In the genomic region with DNA sequence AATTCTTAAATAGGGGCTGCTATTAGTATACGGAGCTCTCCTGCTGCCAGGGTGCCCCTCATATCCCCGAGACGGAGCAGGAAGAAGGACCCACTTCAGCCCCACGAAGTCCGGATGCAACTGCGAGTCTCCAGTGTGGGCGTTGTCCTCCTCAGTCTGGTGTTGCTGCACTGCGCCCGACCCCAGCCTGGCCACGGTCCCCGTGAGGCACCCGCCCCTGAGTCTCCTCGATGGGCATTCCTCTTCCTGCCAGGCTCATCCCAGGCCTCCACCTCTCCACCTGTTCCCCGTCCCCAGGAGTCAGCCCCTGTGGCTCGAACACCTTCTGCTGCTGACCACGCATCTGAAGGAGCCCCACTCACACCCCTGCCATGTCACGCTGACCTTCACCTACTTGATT, we compare ENCODE assay signal across 28 cellular contexts.
"Had no signal": no experiment of that assay in that cellular context is flagged by ENCODE, and none has a peak within 500 bp of the region (broad histone marks: within the 10 kb centered on the region; RNA-seq: fewer than 3 reads in every experiment).

No MANE protein-coding gene starts in this region.

- H3K9me3 ChIP-seq: gastrocnemius medialis, heart left ventricle, left lung, ovary, psoas muscle, sigmoid colon, stomach, thyroid gland had no signal

- H3K36me3 ChIP-seq: gastrocnemius medialis, heart left ventricle, left lung, neural progenitor cell, ovary, sigmoid colon, stomach, thyroid gland had no signal

- H3K4me1 Mint-ChIP-seq: naive thymus-derived CD4-positive, alpha-beta T cell; nephron; stimulated activated effector memory CD8-positive, alpha-beta T cell treated with anti-CD3 and anti-CD28 coated beads, Interleukin-12 subunit alpha, Interleukin-12 subunit beta, amount 100 ng/mL, for 72 hours had no signal

- H3K4me1 ChIP-seq: gastrocnemius medialis, heart left ventricle, left lung, neural progenitor cell, psoas muscle, sigmoid colon, stomach, thyroid gland had no signal

- H3K27me3 ChIP-seq: neural progenitor cell, ovary, thyroid gland had no signal

- FAIRE-seq: endometrium had no signal

- ATAC-seq: esophagus mucosa; gastrocnemius medialis; heart left ventricle; left lung; naive thymus-derived CD4-positive, alpha-beta T cell; psoas muscle; right cardiac atrium had no signal

- H3K36me3 Mint-ChIP-seq: neural progenitor cell; stimulated activated effector memory CD8-positive, alpha-beta T cell treated with anti-CD3 and anti-CD28 coated beads, Interleukin-12 subunit alpha, Interleukin-12 subunit beta, amount 100 ng/mL, for 72 hours; type B pancreatic cell had no signal

- H3K79me2 ChIP-seq: hepatocyte had no signal

- H3K27ac Mint-ChIP-seq: nephron; neural progenitor cell; stimulated activated effector memory CD8-positive, alpha-beta T cell treated with anti-CD3 and anti-CD28 coated beads, Interleukin-12 subunit alpha, Interleukin-12 subunit beta, amount 100 ng/mL, for 72 hours; type B pancreatic cell had no signal

- H2AFZ ChIP-seq: hepatocyte, neural progenitor cell had no signal

- H3K9me3 Mint-ChIP-seq: stimulated activated effector memory CD8-positive, alpha-beta T cell treated with anti-CD3 and anti-CD28 coated beads, Interleukin-12 subunit alpha, Interleukin-12 subunit beta, amount 100 ng/mL, for 72 hours; type B pancreatic cell had no signal

- H3K4me3 Mint-ChIP-seq: naive thymus-derived CD4-positive, alpha-beta T cell; nephron; neural progenitor cell; stimulated activated effector memory CD8-positive, alpha-beta T cell treated with anti-CD3 and anti-CD28 coated beads, Interleukin-12 subunit alpha, Interleukin-12 subunit beta, amount 100 ng/mL, for 72 hours; type B pancreatic cell had no signal

- H3K4me3 ChIP-seq: coronary artery, gastrocnemius medialis, heart left ventricle, hepatocyte, left lung, neural progenitor cell, ovary, psoas muscle, sigmoid colon, stomach, thyroid gland had no signal

- H3K27ac ChIP-seq: coronary artery, epithelial cell of prostate, gastrocnemius medialis, heart left ventricle, hepatocyte, left lung, neural progenitor cell, ovary, psoas muscle, sigmoid colon, stomach, thyroid gland had no signal

- DNase-seq: dermis blood vessel endothelial cell; effector memory CD4-positive, alpha-beta T cell; foreskin fibroblast; gastrocnemius medialis; left cardiac atrium; mesenchymal stem cell; midbrain; naive thymus-derived CD4-positive, alpha-beta T cell; occipital lobe; ovary; psoas muscle; right cardiac atrium; sigmoid colon; stimulated activated CD4-positive, alpha-beta T cell treated with anti-CD3 and anti-CD28 coated beads, Interleukin-4, amount 100 ng/mL, for 24 hours; stimulated activated naive CD4-positive, alpha-beta T cell treated with Interleukin-2 at 50 U/mL for 16 hours; stomach; thyroid gland had no signal

- H3K4me2 ChIP-seq: hepatocyte, neural progenitor cell had no signal

- H3K9ac ChIP-seq: neural progenitor cell had no signal
